Comparison of ENCODE assay signal across 22 cellular contexts in genomic region chr16:13331918-13332317, GRCh38.
"Had no signal": no experiment of that assay in that cellular context is flagged by ENCODE, and none has a peak within 500 bp of the region (broad histone marks: within the 10 kb centered on the region; RNA-seq: fewer than 3 reads in every experiment).

No MANE protein-coding gene starts in this region.

- H3K27me3 ChIP-seq: sigmoid colon had no signal

- H3K9me3 Mint-ChIP-seq: dendritic cell treated with granulocyte-macrophage colony-stimulating factor and Interleukin-4, amounts not matched to agents 40 ng/mL and 50 ng/mL, for 4 days had no signal

- H3K4me3 Mint-ChIP-seq: activated CD8-positive, alpha-beta memory T cell treated with anti-CD3 and anti-CD28 coated beads, Interleukin-2, amount 10 ng/mL, durations not matched to agents 7 days and 5 days; activated T-cell treated with anti-CD3 and anti-CD28 coated beads, Interleukin-2, amount 50 U/mL, for 24 hours; brain; dendritic cell treated with granulocyte-macrophage colony-stimulating factor and Interleukin-4, amounts not matched to agents 40 ng/mL and 50 ng/mL, for 4 days; effector memory CD8-positive, alpha-beta T cell; nephron progenitor cell; T-helper 1 cell treated with Interleukin-12 subunit alpha and Interleukin-12 subunit beta and Interleukin-4 antibody, amounts not matched to agents 30 μg/mL and 1 μg/mL, for 36 hours had no signal

- H3K4me1 ChIP-seq: psoas muscle, sigmoid colon had no signal

- H3K4me3 ChIP-seq: psoas muscle, sigmoid colon had no signal

- ATAC-seq: activated CD8-positive, alpha-beta memory T cell treated with anti-CD3 and anti-CD28 coated beads, Interleukin-2, amount 10 ng/mL, durations not matched to agents 7 days and 5 days; activated naive CD4-positive, alpha-beta T cell treated with anti-CD3 and anti-CD28 coated beads, Interleukin-2, amount 50 U/mL, for 72 hours; effector memory CD8-positive, alpha-beta T cell; esophagus mucosa; left lobe of liver; psoas muscle had no signal

- H3K27me3 Mint-ChIP-seq: activated CD8-positive, alpha-beta memory T cell treated with anti-CD3 and anti-CD28 coated beads, Interleukin-2, amount 10 ng/mL, durations not matched to agents 7 days and 5 days; dendritic cell treated with granulocyte-macrophage colony-stimulating factor and Interleukin-4, amounts not matched to agents 40 ng/mL and 50 ng/mL, for 4 days; effector memory CD8-positive, alpha-beta T cell had no signal

- H3K27ac ChIP-seq: psoas muscle, sigmoid colon had no signal

- H3K4me1 Mint-ChIP-seq: activated CD8-positive, alpha-beta memory T cell treated with anti-CD3 and anti-CD28 coated beads, Interleukin-2, amount 10 ng/mL, durations not matched to agents 7 days and 5 days; nephron progenitor cell had no signal

- H3K9me3 ChIP-seq: psoas muscle had no signal

- H3K36me3 ChIP-seq: sigmoid colon had no signal

- H3K36me3 Mint-ChIP-seq: activated CD8-positive, alpha-beta memory T cell treated with anti-CD3 and anti-CD28 coated beads, Interleukin-2, amount 10 ng/mL, durations not matched to agents 7 days and 5 days; activated naive CD4-positive, alpha-beta T cell treated with anti-CD3 and anti-CD28 coated beads, Interleukin-2, amount 50 U/mL, for 72 hours; brain had no signal

- DNase-seq: activated CD4-positive, alpha-beta T cell treated with anti-CD3 and anti-CD28 coated beads, Interleukin-2, amount 50 U/mL, for 1 hour; activated CD8-positive, alpha-beta memory T cell treated with anti-CD3 and anti-CD28 coated beads, Interleukin-2, amount 10 ng/mL, durations not matched to agents 7 days and 5 days; activated effector memory CD4-positive, alpha-beta T cell treated with Interleukin-2 at 50 U/mL for 16 hours; activated T-cell treated with anti-CD3 and anti-CD28 coated beads, Interleukin-2, amount 50 U/mL, for 24 hours; amniotic stem cell; cerebellar nuclear complex; effector memory CD8-positive, alpha-beta T cell; foreskin fibroblast; head of caudate nucleus; mesenchymal stem cell; nephron progenitor cell; psoas muscle; sigmoid colon; stimulated activated CD4-positive, alpha-beta T cell treated with anti-CD3 and anti-CD28 coated beads, Interleukin-2, amount 100 ng/mL, for 48 hours; stimulated activated naive CD4-positive, alpha-beta T cell treated with Interleukin-2 at 50 U/mL for 16 hours; trophoblast cell had no signal

- H3K27ac Mint-ChIP-seq: activated CD8-positive, alpha-beta memory T cell treated with anti-CD3 and anti-CD28 coated beads, Interleukin-2, amount 10 ng/mL, durations not matched to agents 7 days and 5 days; activated naive CD4-positive, alpha-beta T cell treated with anti-CD3 and anti-CD28 coated beads, Interleukin-2, amount 50 U/mL, for 72 hours; activated T-cell treated with anti-CD3 and anti-CD28 coated beads, Interleukin-2, amount 50 U/mL, for 24 hours; brain; dendritic cell treated with granulocyte-macrophage colony-stimulating factor and Interleukin-4, amounts not matched to agents 40 ng/mL and 50 ng/mL, for 4 days; effector memory CD8-positive, alpha-beta T cell; nephron progenitor cell; T-helper 1 cell treated with Interleukin-12 subunit alpha and Interleukin-12 subunit beta and Interleukin-4 antibody, amounts not matched to agents 30 μg/mL and 1 μg/mL, for 36 hours had no signal
